Comparison of ENCODE assay signal across 1 cellular context in genomic region chr1:17407786-17408514, GRCh38.
TF ChIP-seq lines count a peak whose summit lies in the region.

No MANE protein-coding gene starts in this region.

TF ChIP-seq in K562, 482 proteins besides CTCF, POLR2A, EP300 and RAD21:
- TF ChIP-seq SUPT5H (IDR thresholded peaks at IDR 0.05) (peak; percentile 31; the same call in 1 of the 2 replicates), POLR2G (IDR thresholded peaks at IDR 0.05; ENCODE audit: low read depth, low read length) (peak; percentile 66), RBM22 (IDR thresholded peaks at IDR 0.05; ENCODE audit: low read depth, low read length, poor library complexity, severe bottlenecking) (peak; percentile 66), POLR2AphosphoS5 (IDR thresholded peaks at IDR 0.05; ENCODE audit: control insufficient read depth, insufficient read depth, low read depth, low read length) (peak; percentile 21; the same call in 1 of the 2 replicates)
